Comparison of ENCODE assay signal across 27 cellular contexts in the genomic region with DNA sequence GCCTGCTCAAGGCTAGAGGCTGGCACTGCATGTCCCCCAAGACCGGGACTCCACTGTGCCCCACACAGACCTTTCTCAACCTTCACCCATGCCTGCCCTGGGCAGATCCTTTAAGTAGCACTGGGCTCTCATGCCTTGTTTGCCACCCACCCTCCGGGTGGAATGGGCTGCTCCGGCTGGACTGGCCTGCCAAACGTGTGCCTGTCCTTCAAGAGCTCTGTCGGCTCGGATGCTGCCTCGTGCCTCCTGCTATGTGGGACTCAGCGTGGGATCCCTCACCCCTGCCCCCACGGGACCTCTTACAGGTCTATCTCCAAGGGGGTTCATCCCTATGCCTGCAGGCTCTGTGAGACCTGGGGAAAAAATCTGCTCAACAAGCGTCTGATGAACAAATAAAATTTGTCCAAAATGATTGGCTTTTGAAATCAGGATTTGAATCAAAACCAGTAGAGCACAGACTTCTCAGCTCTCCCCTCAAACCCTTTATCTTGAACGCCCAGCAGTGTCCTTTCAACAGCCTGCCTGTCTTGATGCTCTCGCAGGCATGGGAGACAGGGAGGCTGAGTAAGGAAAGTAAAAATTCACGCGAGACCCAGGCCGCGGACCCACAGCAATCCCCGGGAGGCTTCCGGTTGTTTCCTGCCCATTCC. TPM values are rescaled to one million over a fixed set of nuclear protein-coding genes. Genes with fewer than 3 reads are reported as not detected.
"Had no signal": no experiment of that assay in that cellular context is flagged by ENCODE, and none has a peak within 500 bp of the region (broad histone marks: within the 10 kb centered on the region; RNA-seq: fewer than 3 reads in every experiment).

No MANE protein-coding gene starts in this region.

- DNase-seq: cortex of kidney; effector memory CD8-positive, alpha-beta T cell; esophagus squamous epithelium; foreskin melanocyte; hypothalamus; immature natural killer cell; islet precursor cell; naive B cell; occipital lobe; right cardiac atrium; sigmoid colon; stimulated activated CD4-positive, alpha-beta T cell treated with anti-CD3 and anti-CD28 coated beads, Interleukin-4, amount 100 ng/mL, for 4 hours; stimulated activated naive B cell treated with anti-CD40 and anti-IgM and Interleukin-4, amounts not matched to agents 10 μg/mL and 1 μg/mL and 100 μg/mL, for 72 hours; upper lobe of right lung; uterus had no signal

- H3K4me1 Mint-ChIP-seq: immature natural killer cell; memory B cell; naive B cell; stimulated activated naive B cell treated with anti-CD40 and anti-IgM and Interleukin-4, amounts not matched to agents 10 μg/mL and 1 μg/mL and 100 μg/mL, for 72 hours had no signal

- H3K79me2 ChIP-seq: parathyroid adenoma had no signal

- H3K9ac ChIP-seq: parathyroid adenoma had no signal

- H3K36me3 ChIP-seq: prostate gland, sigmoid colon, thoracic aorta, upper lobe of right lung, uterus had no signal

- H3K36me3 Mint-ChIP-seq: natural killer cell treated with Interleukin-12 subunit alpha and Interleukin-12 subunit beta and Interleukin-15 and Interleukin-18, amount 100 ng/mL, for 72 hours had no signal

- H2AFZ ChIP-seq: parathyroid adenoma had no signal

- H3K27me3 Mint-ChIP-seq: effector memory CD8-positive, alpha-beta T cell; memory B cell; naive B cell; natural killer cell treated with Interleukin-12 subunit alpha and Interleukin-12 subunit beta and Interleukin-15 and Interleukin-18, amount 100 ng/mL, for 72 hours; stimulated activated naive B cell treated with anti-CD40 and anti-IgM and Interleukin-4, amounts not matched to agents 10 μg/mL and 1 μg/mL and 100 μg/mL, for 72 hours; stimulated activated naive CD8-positive, alpha-beta T cell treated with anti-CD3 and anti-CD28 coated beads, Interleukin-15, Interleukin-2, amounts not matched to agents 100 ng/mL and 50 ng/mL, for 24 hours had no signal

- H3K4me3 Mint-ChIP-seq: effector memory CD8-positive, alpha-beta T cell; immature natural killer cell; memory B cell; naive B cell; natural killer cell treated with Interleukin-12 subunit alpha and Interleukin-12 subunit beta and Interleukin-15 and Interleukin-18, amount 100 ng/mL, for 72 hours; stimulated activated naive B cell treated with anti-CD40 and anti-IgM and Interleukin-4, amounts not matched to agents 10 μg/mL and 1 μg/mL and 100 μg/mL, for 72 hours; stimulated activated naive CD8-positive, alpha-beta T cell treated with anti-CD3 and anti-CD28 coated beads, Interleukin-15, Interleukin-2, amounts not matched to agents 100 ng/mL and 50 ng/mL, for 24 hours had no signal

- H3K4me3 ChIP-seq: esophagus squamous epithelium, lung, prostate gland, sigmoid colon, thoracic aorta, tibial nerve, upper lobe of right lung, uterus had no signal

- H3K27me3 ChIP-seq: esophagus squamous epithelium, sigmoid colon, tibial nerve, upper lobe of right lung, uterus had no signal

- H3K9me3 ChIP-seq: esophagus squamous epithelium, prostate gland, sigmoid colon, thoracic aorta, tibial nerve, upper lobe of right lung, uterus had no signal

- H3K9me3 Mint-ChIP-seq: effector memory CD8-positive, alpha-beta T cell; immature natural killer cell; memory B cell; naive B cell; natural killer cell treated with Interleukin-12 subunit alpha and Interleukin-12 subunit beta and Interleukin-15 and Interleukin-18, amount 100 ng/mL, for 72 hours; stimulated activated naive B cell treated with anti-CD40 and anti-IgM and Interleukin-4, amounts not matched to agents 10 μg/mL and 1 μg/mL and 100 μg/mL, for 72 hours; stimulated activated naive CD8-positive, alpha-beta T cell treated with anti-CD3 and anti-CD28 coated beads, Interleukin-15, Interleukin-2, amounts not matched to agents 100 ng/mL and 50 ng/mL, for 24 hours had no signal

- H3K4me1 ChIP-seq: esophagus squamous epithelium, parathyroid adenoma, prostate gland, tibial nerve, upper lobe of right lung, uterus had no signal

- H3K27ac ChIP-seq: esophagus squamous epithelium, parathyroid adenoma, prostate gland, sigmoid colon, thoracic aorta, tibial nerve, upper lobe of right lung, uterus had no signal

- H3K27ac Mint-ChIP-seq: immature natural killer cell; memory B cell; natural killer cell treated with Interleukin-12 subunit alpha and Interleukin-12 subunit beta and Interleukin-15 and Interleukin-18, amount 100 ng/mL, for 72 hours; stimulated activated naive B cell treated with anti-CD40 and anti-IgM and Interleukin-4, amounts not matched to agents 10 μg/mL and 1 μg/mL and 100 μg/mL, for 72 hours; stimulated activated naive CD8-positive, alpha-beta T cell treated with anti-CD3 and anti-CD28 coated beads, Interleukin-15, Interleukin-2, amounts not matched to agents 100 ng/mL and 50 ng/mL, for 24 hours had no signal

RNA-seq across cellular contexts. Expression of gene CRB2, which starts 56.3 kb away (rescaled TPM):
- total RNA-seq: dermis microvascular lymphatic vessel endothelial cell; esophagus squamous epithelium; left lobe of liver; mononuclear cell; natural killer cell treated with Interleukin-12 subunit alpha and Interleukin-12 subunit beta and Interleukin-15 and Interleukin-18, amount 100 ng/mL, for 72 hours; thoracic aorta had no signal
- polyA plus RNA-seq: liver had no signal
